Comparison of ENCODE assay signal across 8 cellular contexts in genomic region chr1:26538480-26539412, GRCh38. TPM values are rescaled to one million over a fixed set of nuclear protein-coding genes. Genes with fewer than 3 reads are reported as not detected.
DNase-seq lines count a peak whose midpoint lies in the region; ATAC-seq, FAIRE-seq and TF ChIP-seq lines count a peak whose summit lies in the region.

No MANE protein-coding gene starts in this region.

- CTCF ChIA-PET in activated CD4-positive, alpha-beta memory T cell treated with anti-CD3 and anti-CD28 coated beads for 36 hours (lab: Charles Lee), result interaction anchor here (0.6 to 5.9 kb wide), 31 partner anchors 11 to 1034 kb away, joined by 3 to 127 read pairs (median 5); partner anchors contain the start of genes DHDDS, GPN2, RPS6KA1 and TRNP1

- TF ChIP-seq EP300 in sigmoid colon (IDR thresholded peaks at IDR 0.05), result no peak

- peaks cover 8 to 58% (median 23%) of the 10 kb centered on the region in 3 donors for H3K4me1 ChIP-seq in esophagus squamous epithelium
- peaks cover 6 to 10% of the 10 kb centered on the region in 2 donors for H3K4me1 ChIP-seq in small intestine (ENCODE audit: control insufficient read depth in 2 of 2, insufficient read depth in 1 of 2, low read depth in 1 of 2, low read length in 1 of 2)
- H3K4me1 ChIP-seq in sigmoid colon, result no peaks in the 10 kb centered on the region

- WGBS in esophagus squamous epithelium, 2 donors, result 47 to 75% methylated on average over 7 to 13 of the region's 14 CpGs
- 76 to 79% (median 78%) methylated on average over 14 of the region's 14 CpGs for WGBS in small intestine, 3 donors
- 74 to 82% methylated on average over 14 of the region's 14 CpGs for WGBS in sigmoid colon, 2 donors

- no peaks in the 10 kb centered on the region for H3K27me3 Mint-ChIP-seq in activated CD4-positive, alpha-beta memory T cell treated with anti-CD3 and anti-CD28 coated beads for 36 hours

- peak; percentile 31 for DNase-seq in GDM1 (lab: John Stamatoyannopoulos, UW)
- DNase-seq in MG63, result peak; percentile 38
- peak; percentile 74 for DNase-seq in activated CD4-positive, alpha-beta memory T cell treated with anti-CD3 and anti-CD28 coated beads for 36 hours
- no peak for DNase-seq in esophagus squamous epithelium (lab: John Stamatoyannopoulos, UW)
- DNase-seq in small intestine, result peak; percentile 50
- no peak for DNase-seq in sigmoid colon

- H3K4me3 Mint-ChIP-seq in activated CD4-positive, alpha-beta memory T cell treated with anti-CD3 and anti-CD28 coated beads for 36 hours, result no peak overlapping the region

- intact Hi-C loops in activated CD4-positive, alpha-beta memory T cell treated with anti-CD3 and anti-CD28 coated beads for 36 hours (cut with micrococcal nuclease), result no loop called here
- intact Hi-C loops in esophagus squamous epithelium (cut with DNase I), result no loop called here
- intact Hi-C loops in sigmoid colon (cut with DNase I), result no loop called here

- TF ChIP-seq POLR2A in esophagus squamous epithelium (IDR thresholded peaks at IDR 0.05) (no peak), sigmoid colon (IDR thresholded peaks at IDR 0.05) (no peak)

- ATAC-seq in GM21723 (IDR thresholded peaks at IDR 0.05; ENCODE audit: unreplicated experiment) (no peak), HG03469 (IDR thresholded peaks at IDR 0.05; ENCODE audit: unreplicated experiment) (no peak)

- POLR2A ChIA-PET in activated CD4-positive, alpha-beta memory T cell treated with anti-CD3 and anti-CD28 coated beads for 36 hours (lab: Charles Lee), result interaction anchor here (1.0 to 5.5 kb wide), 6 partner anchors 8 to 44 kb away, joined by 3 to 25 read pairs (median 3); partner anchors contain the start of gene RPS6KA1

- H3K27ac Mint-ChIP-seq in activated CD4-positive, alpha-beta memory T cell treated with anti-CD3 and anti-CD28 coated beads for 36 hours, result peak overlapping the region; percentile 98

- no peaks in the 10 kb centered on the region for H3K9me3 Mint-ChIP-seq in activated CD4-positive, alpha-beta memory T cell treated with anti-CD3 and anti-CD28 coated beads for 36 hours

- no peaks in the 10 kb centered on the region for H3K9me3 ChIP-seq in MG63
- H3K9me3 ChIP-seq in esophagus squamous epithelium, result no peaks in the 10 kb centered on the region
- no peaks in the 10 kb centered on the region for H3K9me3 ChIP-seq in small intestine (ENCODE audit: control insufficient read depth, low read depth)
- no peaks in the 10 kb centered on the region for H3K9me3 ChIP-seq in sigmoid colon

- H3K4me3 ChIP-seq in MG63 (no peak overlapping the region), esophagus squamous epithelium (no peak overlapping the region), small intestine (ENCODE audit: low read depth in 1 of 2, low read length in 2 of 2) (no peak overlapping the region), sigmoid colon (no peak overlapping the region)

- FAIRE-seq in small intestine (lab: Jason Lieb, UNC), result no peak

- peaks cover 77% of the 10 kb centered on the region for H3K4me1 Mint-ChIP-seq in activated CD4-positive, alpha-beta memory T cell treated with anti-CD3 and anti-CD28 coated beads for 36 hours (ENCODE audit: low read depth)

- H3K36me3 ChIP-seq in MG63 (no peaks in the 10 kb centered on the region), esophagus squamous epithelium (peaks cover 0 to 14% (median 0%) of the 10 kb centered on the region in 3 donors), small intestine (ENCODE audit: control insufficient read depth in 2 of 2, insufficient read depth in 2 of 2, low read length in 2 of 2) (peaks cover 0 to 8% of the 10 kb centered on the region in 2 donors), sigmoid colon (no peaks in the 10 kb centered on the region)

- H3K27ac ChIP-seq in esophagus squamous epithelium, result peak overlapping the region in 1 of 4 donors; percentile 19
- H3K27ac ChIP-seq in small intestine (ENCODE audit: low read depth in 1 of 2, low read length in 1 of 2), result no peak overlapping the region
- no peak overlapping the region for H3K27ac ChIP-seq in sigmoid colon

- H3K36me3 Mint-ChIP-seq in activated CD4-positive, alpha-beta memory T cell treated with anti-CD3 and anti-CD28 coated beads for 36 hours, result no peaks in the 10 kb centered on the region

- TF ChIP-seq CTCF in esophagus squamous epithelium (IDR thresholded peaks at IDR 0.05), result peak in 5 of 6 experiments; percentile 15 to 59 (median 24)
- TF ChIP-seq CTCF in sigmoid colon (IDR thresholded peaks at IDR 0.05), result no peak

- no peaks in the 10 kb centered on the region for H3K27me3 ChIP-seq in MG63
- no peaks in the 10 kb centered on the region for H3K27me3 ChIP-seq in esophagus squamous epithelium
- H3K27me3 ChIP-seq in small intestine (ENCODE audit: control insufficient read depth in 2 of 2, insufficient read depth in 2 of 2, low read length in 2 of 2), result no peaks in the 10 kb centered on the region
- H3K27me3 ChIP-seq in sigmoid colon, result no peaks in the 10 kb centered on the region

RNA-seq across cellular contexts. Expression of gene RPS6KA1, which starts 9.2 kb away (rescaled TPM):
- 10.1 and 10.2 TPM in 2 replicates for total RNA-seq in MG63 (2014; rRNA removed; shearing (Covaris generic); ENCODE audit: low replicate concordance)
- 100 to 1,000 TPM; 109 to 112 TPM for total RNA-seq in activated CD4-positive, alpha-beta memory T cell treated with anti-CD3 and anti-CD28 coated beads for 36 hours
- total RNA-seq in esophagus squamous epithelium (10 to 100 TPM; 24.0 to 49.7 (median 37.7) TPM), sigmoid colon (10 to 100 TPM in 1 of 4 donors, 1 to 10 TPM in 3; 2.5 to 11.5 (median 6.8) TPM)
- polyA plus RNA-seq in small intestine (100 to 1,000 TPM in 2 of 3 donors, 10 to 100 TPM in 1; 60.9 to 223 (median 178) TPM), sigmoid colon (100 to 1,000 TPM in 1 of 3 donors, 10 to 100 TPM in 2; 91.3 to 116 (median 91.5) TPM)

Comparison
In these comparisons a context has a peak if more than half of its experiments do, and no peak if none do; other contexts are left out.
1. DNase-seq: peak in GDM1 (single experiment), MG63 (single experiment), activated CD4-positive, alpha-beta memory T cell treated with anti-CD3 and anti-CD28 coated beads for 36 hours (single experiment) and small intestine (single experiment); none in esophagus squamous epithelium (single experiment) and sigmoid colon (single experiment).
2. CTCF ChIP-seq: peak in esophagus squamous epithelium (5 of 6); none in sigmoid colon (0 of 4).